In genomic region chr2:206543073-206543472, GRCh38 we compare ENCODE assay signal across 16 cellular contexts.
DNase-seq lines count a peak whose midpoint lies in the region; ATAC-seq and TF ChIP-seq lines count a peak whose summit lies in the region.
"Had no signal": no experiment of that assay in that cellular context is flagged by ENCODE, and none has a peak within 500 bp of the region (broad histone marks: within the 10 kb centered on the region; RNA-seq: fewer than 3 reads in every experiment).

No MANE protein-coding gene starts in this region.

- H3K4me3 Mint-ChIP-seq in activated naive CD4-positive, alpha-beta T cell treated with anti-CD3 and anti-CD28 coated beads, Interleukin-2, amount 10 ng/mL, durations not matched to agents 7 days and 5 days = no peak overlapping the region
- H3K4me3 Mint-ChIP-seq in naive thymus-derived CD4-positive, alpha-beta T cell = peak overlapping the region in 2 of 10 donors; percentile 7 to 10
- H3K4me3 Mint-ChIP-seq: CD4-positive, CD25-positive, alpha-beta regulatory T cell; GM23338; IgD-negative memory B cell had no signal

- H3K79me2 ChIP-seq in MM.1S (ENCODE audit: low read length) = no peaks in the 10 kb centered on the region

- in situ Hi-C loops in brain microvascular endothelial cell (cut with HindIII; ENCODE audit: low pct_ligation_motif_present, low sequenced_read_pairs) = no loop called here

- H3K9ac ChIP-seq in MM.1S (ENCODE audit: low read length) = no peak overlapping the region
- H3K9ac ChIP-seq: BLaER1 treated with 17β-estradiol and CSF1 and Interleukin-3, amounts not matched to agents 10 nM and 100 nM had no signal

- H3K4me2 ChIP-seq in MM.1S (ENCODE audit: low read depth, low read length) = peak overlapping the region; percentile 15; the same call in 1 of the 2 replicates
- H3K4me2 ChIP-seq: GM23338 had no signal

- no peaks in the 10 kb centered on the region for H3K9me3 ChIP-seq in MM.1S (replicated peaks; ENCODE audit: insufficient read depth, low read length)
- no peaks in the 10 kb centered on the region for H3K9me3 ChIP-seq in naive thymus-derived CD4-positive, alpha-beta T cell (ENCODE audit: control insufficient read depth in 2 of 3, low read length in 3 of 3)
- H3K9me3 ChIP-seq: BLaER1 treated with 17β-estradiol and CSF1 and Interleukin-3, amounts not matched to agents 10 nM and 100 nM had no signal

- peaks cover 9% of the 10 kb centered on the region; the same call in 1 of the 2 replicates for H3K4me1 ChIP-seq in MM.1S (ENCODE audit: low read length)
- H3K4me1 ChIP-seq in naive thymus-derived CD4-positive, alpha-beta T cell (ENCODE audit: control insufficient read depth in 2 of 2, insufficient read depth in 2 of 2, low read length in 2 of 2) = no peaks in the 10 kb centered on the region
- H3K4me1 ChIP-seq: BLaER1 treated with 17β-estradiol and CSF1 and Interleukin-3, amounts not matched to agents 10 nM and 100 nM had no signal

- CTCF ChIA-PET in activated naive CD4-positive, alpha-beta T cell treated with anti-CD3 and anti-CD28 coated beads, Interleukin-2, amount 10 ng/mL, durations not matched to agents 7 days and 5 days (lab: Charles Lee) = no interaction called here
- CTCF ChIA-PET in naive thymus-derived CD4-positive, alpha-beta T cell (lab: Charles Lee) = no interaction called here

- TF ChIP-seq CTCF in MM.1S (IDR thresholded peaks at IDR 0.05; ENCODE audit: low read length) = no peak
- no peak for TF ChIP-seq CTCF in brain microvascular endothelial cell (IDR thresholded peaks at IDR 0.05; ENCODE audit: low read depth, low read length, missing control alignments)

- H4K20me1 ChIP-seq in MM.1S (ENCODE audit: insufficient read depth, low read length) = no peaks in the 10 kb centered on the region
- H4K20me1 ChIP-seq: BLaER1 treated with 17β-estradiol and CSF1 and Interleukin-3, amounts not matched to agents 10 nM and 100 nM had no signal

- no peak overlapping the region for H2AFZ ChIP-seq in MM.1S (ENCODE audit: low read length)
- H2AFZ ChIP-seq: GM23338 had no signal

- H3K27ac ChIP-seq in MM.1S (ENCODE audit: low read length) (no peak overlapping the region), brain microvascular endothelial cell (no peak overlapping the region)
- H3K27ac ChIP-seq in naive thymus-derived CD4-positive, alpha-beta T cell (ENCODE audit: low read depth, low read length) = no peak overlapping the region
- H3K27ac ChIP-seq: BLaER1 treated with 17β-estradiol and CSF1 and Interleukin-3, amounts not matched to agents 10 nM and 100 nM had no signal

- intact Hi-C loops in naive thymus-derived CD4-positive, alpha-beta T cell (cut with micrococcal nuclease) = no loop called here

- no peaks in the 10 kb centered on the region for H3K9me2 ChIP-seq in MM.1S (replicated peaks; ENCODE audit: insufficient read depth, low read length)

- H3K27me3 Mint-ChIP-seq in activated naive CD4-positive, alpha-beta T cell treated with anti-CD3 and anti-CD28 coated beads, Interleukin-2, amount 10 ng/mL, durations not matched to agents 7 days and 5 days = peaks cover 13% of the 10 kb centered on the region
- peaks cover 4 to 25% (median 11%) of the 10 kb centered on the region in 5 donors for H3K27me3 Mint-ChIP-seq in naive thymus-derived CD4-positive, alpha-beta T cell
- H3K27me3 Mint-ChIP-seq: IgD-negative memory B cell had no signal

- H3K27me3 ChIP-seq in MM.1S (replicated peaks; ENCODE audit: insufficient read depth, low read length) = no peaks in the 10 kb centered on the region
- no peaks in the 10 kb centered on the region for H3K27me3 ChIP-seq in naive thymus-derived CD4-positive, alpha-beta T cell (ENCODE audit: control insufficient read depth in 2 of 2, insufficient read depth in 2 of 2, low read length in 2 of 2)
- H3K27me3 ChIP-seq in brain microvascular endothelial cell (replicated peaks) = no peaks in the 10 kb centered on the region
- H3K27me3 ChIP-seq: BLaER1 treated with 17β-estradiol and CSF1 and Interleukin-3, amounts not matched to agents 10 nM and 100 nM had no signal

- H3K4me3 ChIP-seq in MM.1S (ENCODE audit: low read length) (no peak overlapping the region), brain microvascular endothelial cell (ENCODE audit: low read depth, low read length) (no peak overlapping the region)
- no peak overlapping the region for H3K4me3 ChIP-seq in naive thymus-derived CD4-positive, alpha-beta T cell (ENCODE audit: low read length)
- H3K4me3 ChIP-seq: BLaER1 treated with 17β-estradiol and CSF1 and Interleukin-3, amounts not matched to agents 10 nM and 100 nM; GM23338 had no signal

- no peaks in the 10 kb centered on the region for H3K36me3 Mint-ChIP-seq in activated naive CD4-positive, alpha-beta T cell treated with anti-CD3 and anti-CD28 coated beads, Interleukin-2, amount 10 ng/mL, durations not matched to agents 7 days and 5 days
- H3K36me3 Mint-ChIP-seq in naive thymus-derived CD4-positive, alpha-beta T cell = peaks cover 0 to 7% (median 0%) of the 10 kb centered on the region in 5 donors
- H3K36me3 Mint-ChIP-seq: CD4-positive, CD25-positive, alpha-beta regulatory T cell; IgD-negative memory B cell had no signal

- no peaks in the 10 kb centered on the region for H3K36me3 ChIP-seq in MM.1S (replicated peaks; ENCODE audit: insufficient read depth, low read length)
- H3K36me3 ChIP-seq in naive thymus-derived CD4-positive, alpha-beta T cell (ENCODE audit: control insufficient read depth in 2 of 3, insufficient read depth in 3 of 3, low read length in 3 of 3) = no peaks in the 10 kb centered on the region
- no peaks in the 10 kb centered on the region for H3K36me3 ChIP-seq in brain microvascular endothelial cell (replicated peaks)
- H3K36me3 ChIP-seq: BLaER1 treated with 17β-estradiol and CSF1 and Interleukin-3, amounts not matched to agents 10 nM and 100 nM had no signal

- no peak for DNase-seq in activated naive CD4-positive, alpha-beta T cell treated with anti-CD3 and anti-CD28 coated beads, Interleukin-2, amount 10 ng/mL, durations not matched to agents 7 days and 5 days
- DNase-seq in activated naive CD4-positive, alpha-beta T cell treated with anti-CD3 and anti-CD28 coated beads, Interleukin-2, amount 50 U/mL, for 16 hours = no peak
- DNase-seq in MM.1S (peak; percentile 30), brain microvascular endothelial cell (no peak), NK-92 (lab: John Stamatoyannopoulos, UW; ENCODE audit: unreplicated experiment) (no peak)
- DNase-seq in naive thymus-derived CD4-positive, alpha-beta T cell = peak in 7 of 9 donors; percentile 1 to 65 (median 31)
- DNase-seq: ACHN; CD4-positive, CD25-positive, alpha-beta regulatory T cell; COR-L47; DMS153; GF-D8; H7 had no signal

- H3K4me1 Mint-ChIP-seq in activated naive CD4-positive, alpha-beta T cell treated with anti-CD3 and anti-CD28 coated beads, Interleukin-2, amount 10 ng/mL, durations not matched to agents 7 days and 5 days = peaks cover 14% of the 10 kb centered on the region
- peaks cover 0 to 17% (median 12%) of the 10 kb centered on the region in 7 donors for H3K4me1 Mint-ChIP-seq in naive thymus-derived CD4-positive, alpha-beta T cell
- H3K4me1 Mint-ChIP-seq: GM23338, IgD-negative memory B cell had no signal

- H3K9me3 Mint-ChIP-seq in activated naive CD4-positive, alpha-beta T cell treated with anti-CD3 and anti-CD28 coated beads, Interleukin-2, amount 10 ng/mL, durations not matched to agents 7 days and 5 days = no peaks in the 10 kb centered on the region
- peaks cover 0 to 9% (median 0%) of the 10 kb centered on the region in 11 donors for H3K9me3 Mint-ChIP-seq in naive thymus-derived CD4-positive, alpha-beta T cell
- H3K9me3 Mint-ChIP-seq: GM23338, IgD-negative memory B cell had no signal

- no peaks in the 10 kb centered on the region for H3F3A ChIP-seq in MM.1S (ENCODE audit: insufficient read depth, low read length)

- H3K27ac Mint-ChIP-seq in activated naive CD4-positive, alpha-beta T cell treated with anti-CD3 and anti-CD28 coated beads, Interleukin-2, amount 10 ng/mL, durations not matched to agents 7 days and 5 days = peak overlapping the region; percentile 43
- peak overlapping the region in 5 of 9 donors; percentile 13 to 59 (median 47) for H3K27ac Mint-ChIP-seq in naive thymus-derived CD4-positive, alpha-beta T cell
- H3K27ac Mint-ChIP-seq: GM23338, IgD-negative memory B cell had no signal

- ATAC-seq in naive thymus-derived CD4-positive, alpha-beta T cell = peak; percentile 63
- ATAC-seq in HG03457 (IDR thresholded peaks at IDR 0.05; ENCODE audit: unreplicated experiment) = no peak
- ATAC-seq: GM23338 had no signal

- POLR2A ChIA-PET in naive thymus-derived CD4-positive, alpha-beta T cell (lab: Charles Lee) = no interaction called here

Comparison
In these comparisons a context has a peak if more than half of its experiments do, and no peak if none do; other contexts are left out.
1. DNase-seq: peak in MM.1S (single experiment) and naive thymus-derived CD4-positive, alpha-beta T cell (7 of 9); none in activated naive CD4-positive, alpha-beta T cell treated with anti-CD3 and anti-CD28 coated beads, Interleukin-2, amount 10 ng/mL, durations not matched to agents 7 days and 5 days (single experiment), activated naive CD4-positive, alpha-beta T cell treated with anti-CD3 and anti-CD28 coated beads, Interleukin-2, amount 50 U/mL, for 16 hours (single experiment), brain microvascular endothelial cell (single experiment) and NK-92 (single experiment).